ENCODE assay signal across 18 cellular contexts in the genomic region with DNA sequence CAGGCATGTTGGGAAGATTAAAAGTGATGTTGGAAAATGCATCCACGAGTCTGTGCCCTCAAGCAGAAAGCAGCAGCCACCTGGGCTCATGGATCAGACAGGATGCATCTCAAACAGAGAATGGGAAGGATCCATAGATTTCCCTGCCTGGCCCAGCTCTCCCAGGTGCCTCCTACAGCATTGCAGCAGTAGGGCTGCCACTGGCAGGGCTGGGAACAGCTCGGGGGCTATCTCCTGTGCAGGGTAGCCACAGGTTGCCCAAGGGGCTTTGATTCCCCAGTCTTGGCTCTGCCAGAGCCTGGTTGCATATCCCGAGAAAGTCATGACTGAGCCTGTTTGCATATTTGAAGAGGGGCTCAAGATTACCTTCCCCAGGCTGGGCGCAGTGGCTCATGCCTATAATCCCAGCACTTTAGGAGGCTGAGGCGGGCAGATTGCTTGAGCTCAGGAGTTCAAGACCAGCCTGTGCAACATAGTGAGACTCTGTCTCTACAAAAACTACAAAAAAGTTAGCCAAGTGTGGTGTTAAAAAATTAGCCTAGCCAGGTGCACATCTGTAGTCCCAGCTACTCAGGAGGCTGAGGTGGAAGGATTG.
"Had no signal": no experiment of that assay in that cellular context is flagged by ENCODE, and none has a peak within 500 bp of the region (broad histone marks: within the 10 kb centered on the region; RNA-seq: fewer than 3 reads in every experiment).

No MANE protein-coding gene starts in this region.

- H3K4me3 Mint-ChIP-seq: effector memory CD8-positive, alpha-beta T cell; immature natural killer cell; naive thymus-derived CD4-positive, alpha-beta T cell; nephron progenitor cell; stimulated activated naive B cell treated with anti-CD40 and anti-IgM and Interleukin-4, amounts not matched to agents 10 μg/mL and 1 μg/mL and 100 μg/mL, for 72 hours; stimulated activated naive CD8-positive, alpha-beta T cell treated with anti-CD3 and anti-CD28 coated beads, Interleukin-15, amount 100 ng/mL, for 72 hours had no signal

- H3K36me3 Mint-ChIP-seq: immature natural killer cell; stimulated activated naive B cell treated with anti-CD40 and anti-IgM and Interleukin-4, amounts not matched to agents 10 μg/mL and 1 μg/mL and 100 μg/mL, for 72 hours had no signal

- DNase-seq: effector memory CD8-positive, alpha-beta T cell; esophagus squamous epithelium; foreskin fibroblast; immature natural killer cell; kidney; left cardiac atrium; mesendoderm; naive thymus-derived CD4-positive, alpha-beta T cell; nephron progenitor cell; psoas muscle; stimulated activated CD4-positive, alpha-beta T cell treated with anti-CD3 and anti-CD28 coated beads, Interleukin-2, amount 100 ng/mL, for 24 hours; stimulated activated CD4-positive, alpha-beta T cell treated with anti-CD3 and anti-CD28 coated beads, Interleukin-4, amount 100 ng/mL, for 4 hours; stimulated activated naive B cell treated with anti-CD40 and anti-IgM and Interleukin-4, amounts not matched to agents 10 μg/mL and 1 μg/mL and 100 μg/mL, for 72 hours; stimulated activated naive CD8-positive, alpha-beta T cell treated with anti-CD3 and anti-CD28 coated beads, Interleukin-15, amount 100 ng/mL, for 72 hours; substantia nigra; trophoblast cell had no signal

- H3K9me3 Mint-ChIP-seq: effector memory CD8-positive, alpha-beta T cell; immature natural killer cell; naive thymus-derived CD4-positive, alpha-beta T cell; nephron progenitor cell; stimulated activated naive B cell treated with anti-CD40 and anti-IgM and Interleukin-4, amounts not matched to agents 10 μg/mL and 1 μg/mL and 100 μg/mL, for 72 hours; stimulated activated naive CD8-positive, alpha-beta T cell treated with anti-CD3 and anti-CD28 coated beads, Interleukin-15, amount 100 ng/mL, for 72 hours had no signal

- H3K4me1 Mint-ChIP-seq: immature natural killer cell; stimulated activated naive B cell treated with anti-CD40 and anti-IgM and Interleukin-4, amounts not matched to agents 10 μg/mL and 1 μg/mL and 100 μg/mL, for 72 hours; stimulated activated naive CD8-positive, alpha-beta T cell treated with anti-CD3 and anti-CD28 coated beads, Interleukin-15, amount 100 ng/mL, for 72 hours had no signal

- H3K4me3 ChIP-seq: esophagus squamous epithelium, psoas muscle, thoracic aorta had no signal

- H3K27ac ChIP-seq: esophagus squamous epithelium, neutrophil, psoas muscle, thoracic aorta had no signal

- H3K27ac Mint-ChIP-seq: effector memory CD8-positive, alpha-beta T cell; immature natural killer cell; naive thymus-derived CD4-positive, alpha-beta T cell; stimulated activated naive B cell treated with anti-CD40 and anti-IgM and Interleukin-4, amounts not matched to agents 10 μg/mL and 1 μg/mL and 100 μg/mL, for 72 hours had no signal
